Comparison of ENCODE assay signal across 8 cellular contexts in genomic region chr3:151135548-151136337, GRCh38. TPM values are rescaled to one million over a fixed set of nuclear protein-coding genes. Genes with fewer than 3 reads are reported as not detected.
A peak's percentile ranks its signal among the peaks of the same experiment; 100 is the strongest.
DNase-seq lines count a peak whose midpoint lies in the region; ATAC-seq and TF ChIP-seq lines count a peak whose summit lies in the region.

No MANE protein-coding gene starts in this region.

- H3K4me3 ChIP-seq in lower lobe of right lung = no peak overlapping the region
- H3K4me3 ChIP-seq in vagina = no peak overlapping the region

- intact Hi-C loops in lower lobe of right lung (cut with DNase I) = no loop called here
- intact Hi-C loops in vagina (cut with DNase I) = no loop called here

- DNase-seq in DMS79 (lab: John Stamatoyannopoulos, UW) = peak; percentile 67
- DNase-seq in T-helper 9 cell = peak; percentile 6
- peak; percentile 72 for DNase-seq in lower lobe of right lung
- DNase-seq in vagina (ENCODE audit: extremely low spot score in 2 of 2) = no peak
- no peak for DNase-seq in DMS114 treated with DMSO at 0.1 percent for 48 hours (lab: John Stamatoyannopoulos, UW; ENCODE audit: unreplicated experiment)

- peaks cover 2% of the 10 kb centered on the region for H3K27me3 ChIP-seq in lower lobe of right lung (ENCODE audit: low read depth)
- H3K27me3 ChIP-seq in vagina = no peaks in the 10 kb centered on the region

- ATAC-seq in HG03060 (IDR thresholded peaks at IDR 0.05; ENCODE audit: low read depth, unreplicated experiment) (peak; percentile 34), lower lobe of right lung (peak; percentile 62 to 71), GM21381 (IDR thresholded peaks at IDR 0.05; ENCODE audit: unreplicated experiment) (no peak), GM18519 (IDR thresholded peaks at IDR 0.05; ENCODE audit: low FRiP score, unreplicated experiment) (no peak)

- TF ChIP-seq CTCF in lower lobe of right lung (IDR thresholded peaks at IDR 0.05) (no peak), vagina (IDR thresholded peaks at IDR 0.05) (no peak)

- H3K9me3 ChIP-seq in lower lobe of right lung = no peaks in the 10 kb centered on the region
- H3K9me3 ChIP-seq in vagina = peaks cover 6% of the 10 kb centered on the region

- no peak for TF ChIP-seq POLR2A in vagina (IDR thresholded peaks at IDR 0.05)

- H3K4me1 ChIP-seq in lower lobe of right lung (no peaks in the 10 kb centered on the region), vagina (no peaks in the 10 kb centered on the region)

- H3K27ac ChIP-seq in lower lobe of right lung = no peak overlapping the region
- H3K27ac ChIP-seq in vagina = no peak overlapping the region

- H3K36me3 ChIP-seq in lower lobe of right lung = no peaks in the 10 kb centered on the region
- no peaks in the 10 kb centered on the region for H3K36me3 ChIP-seq in vagina

RNA-seq across cellular contexts. Expression of gene MED12L, which starts 50.3 kb away (rescaled TPM):
- total RNA-seq in lower lobe of right lung = 0.44 TPM
- 1.7 TPM for total RNA-seq in vagina

Comparison
In these comparisons a context has a peak if more than half of its experiments do, and no peak if none do; other contexts are left out.
1. DNase-seq: peak in DMS79 (single experiment), T-helper 9 cell (single experiment) and lower lobe of right lung (single experiment); none in vagina (0 of 2) and DMS114 treated with DMSO at 0.1 percent for 48 hours (single experiment).
2. ATAC-seq: peak in HG03060 (single experiment) and lower lobe of right lung (2 of 2); none in GM21381 (single experiment) and GM18519 (single experiment).